ENCODE assay signal across 16 cellular contexts in genomic region chr7:15783971-15784693, GRCh38.
DNase-seq lines count a peak whose midpoint lies in the region; ATAC-seq, FAIRE-seq and TF ChIP-seq lines count a peak whose summit lies in the region.
"Had no signal": no experiment of that assay in that cellular context is flagged by ENCODE, and none has a peak within 500 bp of the region (broad histone marks: within the 10 kb centered on the region; RNA-seq: fewer than 3 reads in every experiment).

No MANE protein-coding gene starts in this region.

- H3K4me1 ChIP-seq in Loucy (ENCODE audit: insufficient read depth, low read length, poor library complexity, severe bottlenecking) (peaks cover 6% of the 10 kb centered on the region), psoas muscle (no peaks in the 10 kb centered on the region)
- H3K4me1 ChIP-seq: BE2C, breast epithelium had no signal

- peak overlapping the region; percentile 50 for H2AFZ ChIP-seq in Loucy (ENCODE audit: low read length)
- H2AFZ ChIP-seq: hepatocyte had no signal

- no peaks in the 10 kb centered on the region for H3K27me3 Mint-ChIP-seq in activated CD4-positive, alpha-beta T cell treated with anti-CD3 and anti-CD28 coated beads, Interleukin-2, amount 10 ng/mL, durations not matched to agents 7 days and 5 days

- WGBS in psoas muscle, 3 donors: 12 to 36% (median 15%) methylated on average over 1 of the region's 1 CpG

- no peak overlapping the region for H3K4me3 Mint-ChIP-seq in activated CD4-positive, alpha-beta T cell treated with anti-CD3 and anti-CD28 coated beads, Interleukin-2, amount 10 ng/mL, durations not matched to agents 7 days and 5 days
- H3K4me3 Mint-ChIP-seq: activated CD8-positive, alpha-beta T cell treated with anti-CD3 and anti-CD28 coated beads, Interleukin-2, amount 10 ng/mL, durations not matched to agents 7 days and 5 days had no signal

- H3F3A ChIP-seq in Loucy (ENCODE audit: low read depth): no peaks in the 10 kb centered on the region

- peak; percentile 7 for FAIRE-seq in bronchial epithelial cell (lab: Jason Lieb, UNC)

- H3K27ac Mint-ChIP-seq in activated CD4-positive, alpha-beta T cell treated with anti-CD3 and anti-CD28 coated beads, Interleukin-2, amount 10 ng/mL, durations not matched to agents 7 days and 5 days: no peak overlapping the region
- H3K27ac Mint-ChIP-seq: activated CD8-positive, alpha-beta T cell treated with anti-CD3 and anti-CD28 coated beads, Interleukin-2, amount 10 ng/mL, durations not matched to agents 7 days and 5 days had no signal

- H3K79me2 ChIP-seq in Loucy (ENCODE audit: insufficient read depth, low read length): no peaks in the 10 kb centered on the region
- H3K79me2 ChIP-seq: hepatocyte had no signal

- H3K9me3 ChIP-seq in Loucy (ENCODE audit: insufficient read depth, low read depth, low read length) (no peaks in the 10 kb centered on the region), psoas muscle (no peaks in the 10 kb centered on the region)
- H3K9me3 ChIP-seq: BE2C, breast epithelium had no signal

- H3K9me2 ChIP-seq in Loucy (replicated peaks; ENCODE audit: low read depth, low read length): no peaks in the 10 kb centered on the region

- H3K27me3 ChIP-seq in Loucy (ENCODE audit: insufficient read depth, low read length, poor library complexity, severe bottlenecking) (no peaks in the 10 kb centered on the region), bronchial epithelial cell (ENCODE audit: control insufficient read depth, insufficient read depth, low read length) (no peaks in the 10 kb centered on the region), layer of hippocampus (ENCODE audit: control insufficient read depth, insufficient read depth, low read length) (no peaks in the 10 kb centered on the region), psoas muscle (ENCODE audit: insufficient read depth in 3 of 3, low read length in 2 of 3) (no peaks in the 10 kb centered on the region)
- H3K27me3 ChIP-seq: BE2C, breast epithelium, hepatocyte had no signal

- TF ChIP-seq CTCF in Loucy (conservative IDR thresholded peaks at IDR 0.05; ENCODE audit: low read length): peak; percentile 49
- no peak for TF ChIP-seq CTCF in bronchial epithelial cell (IDR thresholded peaks at IDR 0.05; ENCODE audit: insufficient read depth, low read length, severe bottlenecking)
- TF ChIP-seq CTCF in psoas muscle (IDR thresholded peaks at IDR 0.05): no peak

- no peaks in the 10 kb centered on the region for H4K20me1 ChIP-seq in Loucy (ENCODE audit: insufficient read depth, low read length, poor library complexity, severe bottlenecking)

- ATAC-seq in psoas muscle: no peak
- ATAC-seq: activated CD8-positive, alpha-beta T cell treated with anti-CD3 and anti-CD28 coated beads, Interleukin-2, amount 10 ng/mL, durations not matched to agents 7 days and 5 days had no signal

- intact Hi-C loops in psoas muscle (cut with DNase I): no loop called here

- DNase-seq in bronchial epithelial cell (ENCODE audit: low read depth): no peak
- peak; percentile 73 for DNase-seq in retina
- DNase-seq in psoas muscle: no peak
- DNase-seq in DMS53 (lab: John Stamatoyannopoulos, UW): no peak
- no peak for DNase-seq in activated CD4-positive, alpha-beta T cell treated with anti-CD3 and anti-CD28 coated beads, Interleukin-2, amount 10 ng/mL, durations not matched to agents 7 days and 5 days
- no peak for DNase-seq in NCI-H1436 treated with DMSO at 0.1 percent for 48 hours (lab: John Stamatoyannopoulos, UW)
- DNase-seq: activated CD8-positive, alpha-beta T cell treated with anti-CD3 and anti-CD28 coated beads, Interleukin-2, amount 10 ng/mL, durations not matched to agents 7 days and 5 days; activated gamma-delta T cell treated with Interleukin-2 at 50 U/mL for 16 hours; BE2C; KG1; NCI-H69; stimulated activated CD4-positive, alpha-beta T cell treated with anti-CD3 and anti-CD28 coated beads, Interleukin-1b, Interleukin-23, amount 100 ng/mL, for 48 hours had no signal

- no peaks in the 10 kb centered on the region for H3K36me3 Mint-ChIP-seq in activated CD4-positive, alpha-beta T cell treated with anti-CD3 and anti-CD28 coated beads, Interleukin-2, amount 10 ng/mL, durations not matched to agents 7 days and 5 days (ENCODE audit: low read depth)

- peaks cover 3% of the 10 kb centered on the region for H3K9me3 Mint-ChIP-seq in activated CD4-positive, alpha-beta T cell treated with anti-CD3 and anti-CD28 coated beads, Interleukin-2, amount 10 ng/mL, durations not matched to agents 7 days and 5 days

- H3K36me3 ChIP-seq in Loucy (ENCODE audit: insufficient read depth, low read length) (no peaks in the 10 kb centered on the region), bronchial epithelial cell (ENCODE audit: control insufficient read depth, insufficient read depth, low read length) (no peaks in the 10 kb centered on the region), psoas muscle (ENCODE audit: insufficient read depth in 1 of 2, low read depth in 1 of 2) (no peaks in the 10 kb centered on the region)
- H3K36me3 ChIP-seq: BE2C, breast epithelium had no signal

- no peaks in the 10 kb centered on the region for H3K4me1 Mint-ChIP-seq in activated CD4-positive, alpha-beta T cell treated with anti-CD3 and anti-CD28 coated beads, Interleukin-2, amount 10 ng/mL, durations not matched to agents 7 days and 5 days

- CTCF ChIA-PET in activated CD4-positive, alpha-beta T cell treated with anti-CD3 and anti-CD28 coated beads, Interleukin-2, amount 10 ng/mL, durations not matched to agents 7 days and 5 days (lab: Charles Lee): interaction anchor here (0.7 kb wide), 1 partner anchor 58 kb away, joined by 3 read pairs; no protein-coding TSS in a partner anchor

- no peak overlapping the region for H3K9ac ChIP-seq in Loucy (ENCODE audit: low read depth, low read length, poor library complexity, severe bottlenecking)

- H3K4me3 ChIP-seq in Loucy (ENCODE audit: low read length, poor library complexity, severe bottlenecking): no peak overlapping the region
- H3K4me3 ChIP-seq in bronchial epithelial cell (ENCODE audit: low read depth, low read length): no peak overlapping the region
- H3K4me3 ChIP-seq in psoas muscle: no peak overlapping the region
- H3K4me3 ChIP-seq: breast epithelium, hepatocyte had no signal

- H3K4me2 ChIP-seq in Loucy (ENCODE audit: low read depth, low read length, poor library complexity, severe bottlenecking): no peak overlapping the region
- H3K4me2 ChIP-seq: hepatocyte had no signal

- POLR2A ChIA-PET in activated CD4-positive, alpha-beta T cell treated with anti-CD3 and anti-CD28 coated beads, Interleukin-2, amount 10 ng/mL, durations not matched to agents 7 days and 5 days (lab: Charles Lee): no interaction called here

- H3K27ac ChIP-seq in layer of hippocampus (ENCODE audit: low read depth, low read length) (peak overlapping the region; percentile 76), psoas muscle (no peak overlapping the region)
- H3K27ac ChIP-seq: breast epithelium, hepatocyte had no signal
